In the genomic region with DNA sequence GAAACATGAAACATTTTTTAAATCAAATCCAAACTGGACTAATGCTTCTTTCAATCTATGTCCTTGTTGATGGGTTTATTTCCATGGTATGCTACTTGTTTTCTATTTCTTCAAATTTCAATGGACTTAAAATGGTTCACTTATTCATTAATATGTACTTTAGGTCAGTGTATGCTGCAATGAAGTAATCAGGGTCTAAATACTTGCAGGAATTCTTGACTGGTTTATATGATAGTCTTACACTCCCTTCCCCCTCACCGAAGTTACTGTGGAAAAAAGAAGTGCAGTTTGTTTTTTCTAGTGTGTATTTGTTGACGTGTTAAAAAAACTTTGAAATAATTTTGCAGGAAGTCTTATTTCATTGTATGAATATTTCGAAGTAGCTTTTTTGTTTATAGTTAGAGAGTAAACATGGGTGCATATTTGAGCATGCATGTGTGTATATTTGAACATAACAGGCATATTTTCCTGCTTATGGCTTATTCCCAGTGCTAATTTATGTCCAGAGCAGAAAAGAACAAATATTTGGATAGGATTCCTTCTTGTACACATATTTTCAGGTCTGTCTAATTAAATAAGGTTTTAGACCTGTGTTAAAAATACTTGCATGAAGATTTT, we compare ENCODE assay signal across 29 cellular contexts.
"Had no signal": no experiment of that assay in that cellular context is flagged by ENCODE, and none has a peak within 500 bp of the region (broad histone marks: within the 10 kb centered on the region; RNA-seq: fewer than 3 reads in every experiment).

No MANE protein-coding gene starts in this region.

- ATAC-seq: activated CD4-positive, alpha-beta T cell treated with anti-CD3 and anti-CD28 coated beads for 36 hours; activated CD8-positive, alpha-beta T cell treated with anti-CD3 and anti-CD28 coated beads, Interleukin-2, amount 10 ng/mL, durations not matched to agents 7 days and 5 days; body of pancreas; Right ventricle myocardium inferior had no signal

- H3K27ac ChIP-seq: body of pancreas, breast epithelium, PC-9, RWPE1 had no signal

- H3K4me3 ChIP-seq: body of pancreas, breast epithelium, PC-9 had no signal

- DNase-seq: activated CD4-positive, alpha-beta T cell treated with anti-CD3 and anti-CD28 coated beads for 36 hours; activated CD4-positive, alpha-beta T cell treated with anti-CD3 and anti-CD28 coated beads, Interleukin-2, amount 10 ng/mL, durations not matched to agents 7 days and 5 days; activated CD4-positive, alpha-beta T cell treated with anti-CD3 and anti-CD28 coated beads, Interleukin-2, amount 50 U/mL, for 48 hours; activated CD8-positive, alpha-beta memory T cell treated with anti-CD3 and anti-CD28 coated beads, Interleukin-2, amount 50 U/mL, for 48 hours; activated CD8-positive, alpha-beta T cell treated with anti-CD3 and anti-CD28 coated beads, Interleukin-2, amount 10 ng/mL, durations not matched to agents 7 days and 5 days; activated effector memory CD4-positive, alpha-beta T cell treated with anti-CD3 and anti-CD28 coated beads, Interleukin-2, amount 50 U/mL, for 16 hours; activated naive CD4-positive, alpha-beta T cell; activated naive CD8-positive, alpha-beta T cell treated with anti-CD3 and anti-CD28 coated beads, Interleukin-2, amount 10 ng/mL, durations not matched to agents 7 days and 5 days; activated T-cell treated with anti-CD3 and anti-CD28 coated beads, Interleukin-2, amount 50 U/mL, for 48 hours; body of pancreas; Kasumi-1; KG1; MM.1S; MV-4-11; NCI-H1092; NCI-H1436 treated with DMSO at 0.1 percent for 48 hours; NCI-H1694 treated with DMSO at 0.1 percent for 48 hours; NCI-H2029; NCI-H2107; NCI-H2171; NCI-H510A; NCI-H526; NCI-H748 treated with DMSO at 0.1 percent for 48 hours; PC-9; SIG-M5; T1000 had no signal
